In the genomic region with DNA sequence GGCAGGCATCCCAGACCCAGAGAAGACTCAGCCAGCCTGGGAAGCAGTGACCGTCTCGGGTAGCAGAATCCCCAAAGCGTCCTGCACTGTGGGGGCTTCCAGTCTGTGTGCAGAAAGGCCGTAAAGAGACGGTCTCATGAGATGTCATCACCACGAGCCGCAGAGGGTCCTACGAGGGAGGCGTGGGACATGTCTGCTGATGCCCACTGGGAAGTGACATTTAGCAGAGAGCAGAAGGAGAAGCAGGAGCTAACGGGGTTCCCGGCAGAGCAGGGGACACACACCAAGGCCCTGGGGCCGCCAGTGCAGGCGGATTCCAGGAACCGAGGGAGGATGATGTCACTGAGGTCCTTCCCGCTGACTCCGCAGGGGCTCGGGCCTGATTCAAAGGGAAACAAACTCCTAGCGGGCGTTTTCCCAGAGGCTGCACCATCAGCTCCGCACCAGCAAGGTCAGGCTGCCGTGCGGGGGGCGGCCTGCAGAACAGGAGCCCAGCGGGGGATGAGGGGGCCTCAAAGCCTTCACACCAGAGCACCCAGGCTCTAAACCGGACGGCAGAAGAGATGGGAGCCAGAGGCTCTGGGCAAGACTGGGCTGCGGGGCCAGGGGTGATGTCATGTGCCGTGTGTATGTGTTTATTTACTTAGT, we compare ENCODE assay signal across 10 cellular contexts.
DNase-seq lines count a peak whose midpoint lies in the region; ATAC-seq and TF ChIP-seq lines count a peak whose summit lies in the region.
"Had no signal": no experiment of that assay in that cellular context is flagged by ENCODE, and none has a peak within 500 bp of the region (broad histone marks: within the 10 kb centered on the region; RNA-seq: fewer than 3 reads in every experiment).

No MANE protein-coding gene starts in this region.

- peaks cover 7% of the 10 kb centered on the region for H3K36me3 Mint-ChIP-seq in CD4-positive, CD25-positive, alpha-beta regulatory T cell
- peaks cover 19% of the 10 kb centered on the region for H3K36me3 Mint-ChIP-seq in T-cell
- peaks cover 9% of the 10 kb centered on the region for H3K36me3 Mint-ChIP-seq in endodermal cell (ENCODE audit: low read depth)

- peaks cover 23% of the 10 kb centered on the region; the same call in 1 of the 2 replicates for H3F3A ChIP-seq in PC-9 (ENCODE audit: insufficient read depth, low read depth)

- peak overlapping the region; percentile 92 to 94 (median 92) for H3K4me3 Mint-ChIP-seq in CD4-positive, CD25-positive, alpha-beta regulatory T cell
- H3K4me3 Mint-ChIP-seq in T-cell = peak overlapping the region; percentile 85 to 92 (median 92)
- H3K4me3 Mint-ChIP-seq in endodermal cell = no peak overlapping the region

- CTCF ChIA-PET in T-cell (lab: Charles Lee) (interaction anchor here in 1 of 2 donors (0.5 to 1.5 kb wide), 2 partner anchors 13 to 33 kb away, joined by 3 to 4 read pairs; no protein-coding TSS in a partner anchor), PC-9 (lab: Charles Lee) (no interaction called here)

- TF ChIP-seq CTCF in endodermal cell (conservative IDR thresholded peaks at IDR 0.05) = no peak
- TF ChIP-seq CTCF in PC-9 (conservative IDR thresholded peaks at IDR 0.05) = no peak

- H3K4me1 ChIP-seq in CD4-positive, CD25-positive, alpha-beta regulatory T cell (ENCODE audit: control insufficient read depth, insufficient read depth, low read length, poor library complexity, severe bottlenecking) = peaks cover 72% of the 10 kb centered on the region
- H3K4me1 ChIP-seq in endodermal cell (ENCODE audit: control insufficient read depth, insufficient read depth, low read length) = no peaks in the 10 kb centered on the region
- H3K4me1 ChIP-seq in rectal smooth muscle tissue (ENCODE audit: control insufficient read depth, insufficient read depth, low read length) = peaks cover 3% of the 10 kb centered on the region
- H3K4me1 ChIP-seq in PC-9 (replicated peaks; ENCODE audit: insufficient read depth) = no peaks in the 10 kb centered on the region

- POLR2A ChIA-PET in T-cell (lab: Charles Lee) = interaction anchor here in 1 of 2 donors (2.1 kb wide), 1 partner anchor 13 kb away, joined by 14 read pairs; no protein-coding TSS in a partner anchor
- POLR2A ChIA-PET in PC-9 (lab: Charles Lee; ENCODE audit: unreplicated experiment) = no interaction called here

- peak overlapping the region; percentile 100 for H3K27ac Mint-ChIP-seq in CD4-positive, CD25-positive, alpha-beta regulatory T cell
- H3K27ac Mint-ChIP-seq in T-cell = peak overlapping the region; percentile 99 to 100
- H3K27ac Mint-ChIP-seq in endodermal cell = peak overlapping the region; percentile 44

- H3K79me2 ChIP-seq in PC-9 (ENCODE audit: low read depth) = no peaks in the 10 kb centered on the region

- no peaks in the 10 kb centered on the region for H3K36me3 ChIP-seq in CD4-positive, CD25-positive, alpha-beta regulatory T cell (ENCODE audit: control insufficient read depth, insufficient read depth, low read length)
- H3K36me3 ChIP-seq in endodermal cell (ENCODE audit: control insufficient read depth, insufficient read depth, low read length) = peaks cover 3% of the 10 kb centered on the region
- no peaks in the 10 kb centered on the region for H3K36me3 ChIP-seq in rectal smooth muscle tissue (ENCODE audit: control insufficient read depth, insufficient read depth, low read length)
- no peaks in the 10 kb centered on the region for H3K36me3 ChIP-seq in MG63
- H3K36me3 ChIP-seq in PC-9 (ENCODE audit: low read depth) = no peaks in the 10 kb centered on the region

- H3K4me2 ChIP-seq in PC-9 = no peak overlapping the region

- peaks cover 0 to 5% (median 0%) of the 10 kb centered on the region in 7 donors for H3K9me3 Mint-ChIP-seq in CD4-positive, CD25-positive, alpha-beta regulatory T cell
- H3K9me3 Mint-ChIP-seq in T-cell = peaks cover 0 to 4% (median 0%) of the 10 kb centered on the region in 3 donors
- H3K9me3 Mint-ChIP-seq in endodermal cell = no peaks in the 10 kb centered on the region

- peak overlapping the region; percentile 61 for H3K4me3 ChIP-seq in CD4-positive, CD25-positive, alpha-beta regulatory T cell (ENCODE audit: low read depth, low read length)
- H3K4me3 ChIP-seq in endodermal cell (ENCODE audit: low read length) = no peak overlapping the region
- H3K4me3 ChIP-seq in rectal smooth muscle tissue (ENCODE audit: low read length) = peak overlapping the region; percentile 51
- H3K4me3 ChIP-seq in MG63 = no peak overlapping the region
- H3K4me3 ChIP-seq in PC-9 = no peak overlapping the region

- intact Hi-C loops in PC-9 (cut with micrococcal nuclease; ENCODE audit: unreplicated experiment) = no loop called here

- no peaks in the 10 kb centered on the region for H3K27me3 ChIP-seq in CD4-positive, CD25-positive, alpha-beta regulatory T cell (ENCODE audit: control insufficient read depth, insufficient read depth, low read length)
- no peaks in the 10 kb centered on the region for H3K27me3 ChIP-seq in endodermal cell (ENCODE audit: control insufficient read depth, insufficient read depth, low read length, poor library complexity, severe bottlenecking)
- no peaks in the 10 kb centered on the region for H3K27me3 ChIP-seq in rectal smooth muscle tissue (ENCODE audit: control insufficient read depth, insufficient read depth, low read length)
- no peaks in the 10 kb centered on the region for H3K27me3 ChIP-seq in MG63
- no peaks in the 10 kb centered on the region for H3K27me3 ChIP-seq in PC-9 (ENCODE audit: insufficient read depth, low read depth)

- peak in 1 of 3 donors; percentile 46 for DNase-seq in CD4-positive, CD25-positive, alpha-beta regulatory T cell
- no peak for DNase-seq in T-cell
- DNase-seq in endodermal cell = no peak
- no peak for DNase-seq in MG63
- DNase-seq in NCI-H446 (lab: John Stamatoyannopoulos, UW) = no peak
- no peak for DNase-seq in PC-9
- DNase-seq: NCI-H1694 had no signal

- no peak for ATAC-seq in CD4-positive, CD25-positive, alpha-beta regulatory T cell (ENCODE audit: low read depth in 2 of 2)
- no peak for ATAC-seq in T-cell (replicated peaks in 1 of 4)
- ATAC-seq in HG03432 (IDR thresholded peaks at IDR 0.05; ENCODE audit: unreplicated experiment) = no peak

- H3K4me1 Mint-ChIP-seq in CD4-positive, CD25-positive, alpha-beta regulatory T cell = peaks cover 4 to 73% (median 28%) of the 10 kb centered on the region in 4 donors
- H3K4me1 Mint-ChIP-seq in T-cell (peaks cover 61 to 73% (median 73%) of the 10 kb centered on the region in 3 donors), endodermal cell (no peaks in the 10 kb centered on the region)

- H3K27me3 Mint-ChIP-seq in CD4-positive, CD25-positive, alpha-beta regulatory T cell = peaks cover 5% of the 10 kb centered on the region
- H3K27me3 Mint-ChIP-seq in T-cell (no peaks in the 10 kb centered on the region), endodermal cell (ENCODE audit: insufficient read depth) (no peaks in the 10 kb centered on the region)

- peaks cover 7% of the 10 kb centered on the region; the same call in 1 of the 2 replicates for H4K20me1 ChIP-seq in PC-9 (ENCODE audit: insufficient read depth)

- no peaks in the 10 kb centered on the region for H3K9me3 ChIP-seq in CD4-positive, CD25-positive, alpha-beta regulatory T cell (ENCODE audit: control insufficient read depth in 2 of 2, low read length in 2 of 2)
- H3K9me3 ChIP-seq in endodermal cell (ENCODE audit: control insufficient read depth, low read length) (no peaks in the 10 kb centered on the region), MG63 (no peaks in the 10 kb centered on the region), PC-9 (ENCODE audit: insufficient read depth, low read depth) (no peaks in the 10 kb centered on the region)

- no peak overlapping the region for H3K9ac ChIP-seq in endodermal cell (ENCODE audit: extremely low read depth, low read length, poor library complexity, severe bottlenecking)
- H3K9ac ChIP-seq in rectal smooth muscle tissue (ENCODE audit: low read length) = peak overlapping the region; percentile 56

- 92 to 93% methylated on average over 23 to 26 of the region's 28 CpGs for WGBS in endodermal cell (ENCODE audit: insufficient coverage in 1 of 2, insufficient read length in 1 of 2), 2 experiments

- H3K9me2 ChIP-seq in PC-9 (ENCODE audit: insufficient read depth) = no peaks in the 10 kb centered on the region

- H3K27ac ChIP-seq in CD4-positive, CD25-positive, alpha-beta regulatory T cell (ENCODE audit: insufficient read depth, low read length, poor library complexity, severe bottlenecking) = peak overlapping the region; percentile 99
- peak overlapping the region; percentile 44 for H3K27ac ChIP-seq in endodermal cell (ENCODE audit: low read depth, low read length)
- peak overlapping the region; percentile 40 for H3K27ac ChIP-seq in rectal smooth muscle tissue (ENCODE audit: low read depth, low read length)
- no peak overlapping the region for H3K27ac ChIP-seq in PC-9
- H3K27ac ChIP-seq: VCaP had no signal

- no peak overlapping the region for H2AFZ ChIP-seq in PC-9

- no TSS peak for BruUV-seq in PC-9 (replicated peaks; lab: Mats Ljungman, UMichigan)

Comparison
In these comparisons a context has a peak if more than half of its experiments do, and no peak if none do; other contexts are left out.
1. H3K4me3 ChIP-seq: peak in CD4-positive, CD25-positive, alpha-beta regulatory T cell (single experiment) and rectal smooth muscle tissue (single experiment); none in endodermal cell (single experiment), MG63 (single experiment) and PC-9 (single experiment).
2. H3K27ac Mint-ChIP-seq: peak in every context shown above with its lines; median percentile 100 in CD4-positive, CD25-positive, alpha-beta regulatory T cell; 100 in T-cell; 44 in endodermal cell.